20 cellular contexts compared by ENCODE assay signal in the genomic region with DNA sequence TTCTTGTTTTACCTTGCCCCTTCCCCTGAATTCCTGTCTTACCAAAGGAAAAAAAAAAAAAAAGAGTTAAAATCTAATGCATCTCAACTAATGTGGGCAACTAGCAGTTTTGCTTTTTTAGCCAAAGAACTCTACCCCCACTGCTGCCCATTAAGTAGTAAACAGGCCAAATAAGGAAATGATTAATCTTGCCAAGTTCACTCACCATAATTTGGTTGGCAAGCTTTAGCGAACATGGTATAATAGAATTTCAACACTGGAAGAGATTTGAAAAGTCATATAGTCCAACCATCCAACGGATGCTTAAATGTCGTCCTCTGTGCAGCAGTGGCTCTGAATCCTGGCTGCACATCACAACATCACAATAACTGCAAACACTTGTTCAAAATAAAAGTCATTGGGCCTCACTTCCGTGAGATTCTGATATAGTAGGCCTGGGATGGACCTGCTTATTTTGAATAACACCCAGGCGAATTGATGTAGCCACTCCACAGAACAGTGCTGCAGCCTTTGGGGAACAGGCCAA.
"Had no signal": no experiment of that assay in that cellular context is flagged by ENCODE, and none has a peak within 500 bp of the region (broad histone marks: within the 10 kb centered on the region; RNA-seq: fewer than 3 reads in every experiment).

No MANE protein-coding gene starts in this region.

- H3K4me3 Mint-ChIP-seq: activated CD8-positive, alpha-beta memory T cell treated with anti-CD3 and anti-CD28 coated beads, Interleukin-2, amount 10 ng/mL, durations not matched to agents 7 days and 5 days; activated naive CD8-positive, alpha-beta T cell treated with anti-CD3 and anti-CD28 coated beads for 36 hours; activated T-cell treated with anti-CD3 and anti-CD28 coated beads, Interleukin-2, amount 50 U/mL, for 4 hours; effector memory CD8-positive, alpha-beta T cell; natural killer cell had no signal

- H3K36me3 Mint-ChIP-seq: activated CD8-positive, alpha-beta memory T cell treated with anti-CD3 and anti-CD28 coated beads, Interleukin-2, amount 10 ng/mL, durations not matched to agents 7 days and 5 days; activated naive CD8-positive, alpha-beta T cell treated with anti-CD3 and anti-CD28 coated beads for 36 hours; natural killer cell had no signal

- H3K4me1 Mint-ChIP-seq: activated naive CD8-positive, alpha-beta T cell treated with anti-CD3 and anti-CD28 coated beads for 36 hours had no signal

- H3K27ac Mint-ChIP-seq: activated CD8-positive, alpha-beta memory T cell treated with anti-CD3 and anti-CD28 coated beads, Interleukin-2, amount 10 ng/mL, durations not matched to agents 7 days and 5 days; activated naive CD8-positive, alpha-beta T cell treated with anti-CD3 and anti-CD28 coated beads for 36 hours; effector memory CD8-positive, alpha-beta T cell; natural killer cell had no signal

- H3K4me3 ChIP-seq: coronary artery, prostate gland, sigmoid colon, suprapubic skin, upper lobe of right lung had no signal

- DNase-seq: activated CD4-positive, alpha-beta T cell treated with anti-CD3 and anti-CD28 coated beads for 1 hour; activated CD4-positive, alpha-beta T cell treated with anti-CD3 and anti-CD28 coated beads, Interleukin-2, amount 50 U/mL, for 48 hours; activated CD8-positive, alpha-beta memory T cell treated with anti-CD3 and anti-CD28 coated beads, Interleukin-2, amount 10 ng/mL, durations not matched to agents 7 days and 5 days; activated effector memory CD4-positive, alpha-beta T cell treated with anti-CD3 and anti-CD28 coated beads, Interleukin-2, amount 50 U/mL, for 16 hours; activated naive CD8-positive, alpha-beta T cell treated with anti-CD3 and anti-CD28 coated beads for 36 hours; activated T-cell treated with anti-CD3 and anti-CD28 coated beads, Interleukin-2, amount 50 U/mL, for 4 hours; anterior cingulate cortex; effector memory CD8-positive, alpha-beta T cell; head of caudate nucleus; natural killer cell; nucleus accumbens; stimulated activated CD4-positive, alpha-beta T cell treated with anti-CD3 and anti-CD28 coated beads, Interleukin-4, amount 100 ng/mL, for 1 hour; stimulated activated CD8-positive, alpha-beta memory T cell treated with anti-CD3 and anti-CD28 coated beads, Interleukin-4, amount 100 ng/mL, for 48 hours; stimulated activated naive CD8-positive, alpha-beta T cell treated with anti-CD3 and anti-CD28 coated beads, Interleukin-15, Interleukin-2, amounts not matched to agents 100 U/mL and 50 U/mL, for 24 hours; upper lobe of right lung had no signal

- H3K27ac ChIP-seq: coronary artery, foreskin keratinocyte, prostate gland, suprapubic skin, upper lobe of right lung had no signal

- H3K36me3 ChIP-seq: prostate gland, sigmoid colon, suprapubic skin, upper lobe of right lung had no signal

- ATAC-seq: activated CD8-positive, alpha-beta memory T cell treated with anti-CD3 and anti-CD28 coated beads, Interleukin-2, amount 10 ng/mL, durations not matched to agents 7 days and 5 days; activated T-cell treated with anti-CD3 and anti-CD28 coated beads, Interleukin-2, amount 50 U/mL, for 4 hours; effector memory CD8-positive, alpha-beta T cell; natural killer cell; stimulated activated naive CD8-positive, alpha-beta T cell treated with anti-CD3 and anti-CD28 coated beads, Interleukin-15, Interleukin-2, amounts not matched to agents 100 U/mL and 50 U/mL, for 24 hours; upper lobe of right lung had no signal

- H3K9me3 Mint-ChIP-seq: activated naive CD8-positive, alpha-beta T cell treated with anti-CD3 and anti-CD28 coated beads for 36 hours; activated T-cell treated with anti-CD3 and anti-CD28 coated beads, Interleukin-2, amount 50 U/mL, for 4 hours; effector memory CD8-positive, alpha-beta T cell; natural killer cell had no signal

- H3K27me3 ChIP-seq: foreskin keratinocyte, sigmoid colon, suprapubic skin, upper lobe of right lung had no signal

- H3K9me3 ChIP-seq: prostate gland, sigmoid colon, suprapubic skin, upper lobe of right lung had no signal

- H3K4me1 ChIP-seq: prostate gland, upper lobe of right lung had no signal
